11 cellular contexts compared by ENCODE assay signal in the genomic region with DNA sequence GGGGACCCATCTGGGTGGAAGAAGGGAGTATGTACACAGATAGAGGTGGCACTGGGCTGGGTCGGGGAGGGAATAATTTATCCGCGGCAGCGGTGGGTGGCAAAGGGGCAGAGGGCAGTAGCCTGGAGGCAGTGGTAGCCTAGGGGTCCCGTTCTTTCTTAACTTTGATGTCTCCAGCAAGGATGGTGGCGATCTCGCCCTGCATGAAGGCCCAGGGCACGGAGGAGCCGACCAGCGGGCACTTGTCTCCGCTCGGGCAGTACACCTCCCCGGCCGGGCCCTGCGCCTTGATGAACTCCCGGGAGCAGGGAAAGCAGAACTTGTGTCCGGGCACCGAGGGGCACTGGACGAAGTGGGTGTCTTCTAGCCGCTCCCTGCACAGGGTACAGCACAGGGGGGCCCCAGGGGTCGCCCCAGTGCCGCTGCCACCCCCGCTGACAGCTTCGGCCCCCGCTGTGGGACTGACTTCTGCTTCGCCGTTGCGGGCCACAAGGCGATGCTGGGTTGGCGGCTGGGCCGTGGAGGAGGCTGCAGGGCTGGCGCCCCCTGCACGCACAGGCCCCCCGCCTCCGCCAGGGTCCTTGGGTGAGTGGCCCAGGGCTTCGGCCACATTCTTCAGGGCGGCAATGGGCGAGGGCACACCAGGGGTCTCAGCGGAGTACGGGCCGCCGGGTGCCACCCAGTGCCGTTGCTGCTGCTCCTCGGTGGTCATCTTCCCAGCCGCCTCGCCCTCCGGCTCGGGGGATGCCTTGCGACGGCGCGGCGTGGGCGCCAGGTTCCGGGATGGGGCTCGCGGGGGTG. TPM values are rescaled to one million over a fixed set of nuclear protein-coding genes. Genes with fewer than 3 reads are reported as not detected.
DNase-seq lines count a peak whose midpoint lies in the region; ATAC-seq and TF ChIP-seq lines count a peak whose summit lies in the region.
"Had no signal": no experiment of that assay in that cellular context is flagged by ENCODE, and none has a peak within 500 bp of the region (broad histone marks: within the 10 kb centered on the region; RNA-seq: fewer than 3 reads in every experiment).

No MANE protein-coding gene starts in this region.

- H4K20me1 ChIP-seq in OCI-LY7 (ENCODE audit: insufficient read depth, low read length), result no peaks in the 10 kb centered on the region

- H3K9ac ChIP-seq in endodermal cell (ENCODE audit: extremely low read depth, low read length, poor library complexity, severe bottlenecking), result no peak overlapping the region
- no peak overlapping the region for H3K9ac ChIP-seq in parathyroid adenoma

- H3K9me3 ChIP-seq in OCI-LY7 (ENCODE audit: low read length) (no peaks in the 10 kb centered on the region), endodermal cell (ENCODE audit: control insufficient read depth, low read length) (no peaks in the 10 kb centered on the region), parathyroid adenoma (ENCODE audit: control insufficient read depth, low read length) (no peaks in the 10 kb centered on the region)

- no TSS peak for BruUV-seq in OCI-LY7 (replicated peaks; lab: Mats Ljungman, UMichigan)

- no peaks in the 10 kb centered on the region for H3K9me3 Mint-ChIP-seq in endodermal cell

- peaks cover 18% of the 10 kb centered on the region; the same call in 1 of the 2 replicates for H3K79me2 ChIP-seq in OCI-LY7 (ENCODE audit: insufficient read depth, low read depth, low read length)
- peaks cover 2% of the 10 kb centered on the region for H3K79me2 ChIP-seq in parathyroid adenoma

- H3K27me3 Mint-ChIP-seq in endodermal cell (ENCODE audit: insufficient read depth), result no peaks in the 10 kb centered on the region

- no peak overlapping the region for H3K27ac Mint-ChIP-seq in endodermal cell

- no peaks in the 10 kb centered on the region for H3K9me2 ChIP-seq in OCI-LY7 (ENCODE audit: insufficient read depth, low read length)

- no peak overlapping the region for H2AFZ ChIP-seq in OCI-LY7 (ENCODE audit: low read length)
- no peak overlapping the region for H2AFZ ChIP-seq in parathyroid adenoma

- H3K4me1 ChIP-seq in OCI-LY7 (ENCODE audit: insufficient read depth, low read length, poor library complexity, severe bottlenecking), result peaks cover 44% of the 10 kb centered on the region
- H3K4me1 ChIP-seq in endodermal cell (ENCODE audit: control insufficient read depth, insufficient read depth, low read length), result peaks cover 6% of the 10 kb centered on the region
- peaks cover 9% of the 10 kb centered on the region for H3K4me1 ChIP-seq in parathyroid adenoma

- no peak for TF ChIP-seq CTCF in OCI-LY7 (conservative IDR thresholded peaks at IDR 0.05; ENCODE audit: low read length)
- no peak for TF ChIP-seq CTCF in endodermal cell (conservative IDR thresholded peaks at IDR 0.05)
- no peak for TF ChIP-seq CTCF in parathyroid adenoma (IDR thresholded peaks at IDR 0.05)

- intact Hi-C loops in OCI-LY7 (cut with micrococcal nuclease; ENCODE audit: unreplicated experiment), result loop anchor here (1.0 to 10.0 kb wide), 3 partner anchors 21 to 179 kb away; a partner anchor contains a TSS

- H3K27ac ChIP-seq in OCI-LY7 (ENCODE audit: low read depth, low read length, poor library complexity, severe bottlenecking), result no peak overlapping the region
- no peak overlapping the region for H3K27ac ChIP-seq in endodermal cell (ENCODE audit: low read depth, low read length)
- no peak overlapping the region for H3K27ac ChIP-seq in parathyroid adenoma

- DNase-seq in COLO668 (lab: John Stamatoyannopoulos, UW; ENCODE audit: unreplicated experiment), result peak; percentile 46
- DNase-seq in OCI-LY7 (ENCODE audit: low spot score), result no peak
- DNase-seq in endodermal cell, result peak; percentile 66
- no peak for DNase-seq in cerebellar cortex (ENCODE audit: low spot score)
- no peak for DNase-seq in HuH-7 (ENCODE audit: low spot score)
- no peak for DNase-seq in SIG-M5 treated with dmso at 0.1 percent for 504 hours (lab: John Stamatoyannopoulos, UW; ENCODE audit: unreplicated experiment)
- DNase-seq: NCI-H1417 treated with DMSO at 0.1 percent for 48 hours had no signal

- H3K4me3 ChIP-seq in OCI-LY7 (ENCODE audit: low read depth, low read length, poor library complexity, severe bottlenecking), result peak overlapping the region; percentile 53
- H3K4me3 ChIP-seq in endodermal cell (ENCODE audit: low read length), result peak overlapping the region; percentile 49
- H3K4me3 ChIP-seq in parathyroid adenoma (ENCODE audit: low read depth, low read length), result no peak overlapping the region

- peaks cover 30% of the 10 kb centered on the region for H3K4me1 Mint-ChIP-seq in endodermal cell

- no peak for ATAC-seq in HG02981 (IDR thresholded peaks at IDR 0.05; ENCODE audit: unreplicated experiment)

- H3K36me3 Mint-ChIP-seq in endodermal cell (ENCODE audit: low read depth), result no peaks in the 10 kb centered on the region

- POLR2A ChIA-PET in OCI-LY7 (lab: Charles Lee), result no interaction called here

- no peaks in the 10 kb centered on the region for H3K27me3 ChIP-seq in endodermal cell (ENCODE audit: control insufficient read depth, insufficient read depth, low read length, poor library complexity, severe bottlenecking)
- no peaks in the 10 kb centered on the region for H3K27me3 ChIP-seq in parathyroid adenoma (ENCODE audit: control insufficient read depth, insufficient read depth, low read length)

- 94 to 95% methylated on average over 39 to 57 of the region's 57 CpGs for WGBS in endodermal cell (ENCODE audit: insufficient coverage in 1 of 2, insufficient read length in 1 of 2), 2 experiments

- H3K36me3 ChIP-seq in OCI-LY7 (ENCODE audit: insufficient read depth, low read length), result peaks cover 13% of the 10 kb centered on the region; the same call in 1 of the 2 replicates
- H3K36me3 ChIP-seq in endodermal cell (ENCODE audit: control insufficient read depth, insufficient read depth, low read length), result peaks cover 3% of the 10 kb centered on the region
- H3K36me3 ChIP-seq in parathyroid adenoma (ENCODE audit: control insufficient read depth, insufficient read depth, low read length), result no peaks in the 10 kb centered on the region

- peak overlapping the region; percentile 63 for H3K4me3 Mint-ChIP-seq in endodermal cell

- peak overlapping the region; percentile 95 for H3K4me2 ChIP-seq in OCI-LY7 (ENCODE audit: low read length)
- peak overlapping the region; percentile 80 for H3K4me2 ChIP-seq in parathyroid adenoma (ENCODE audit: low read length)

- CTCF ChIA-PET in OCI-LY7 (lab: Charles Lee; ENCODE audit: unreplicated experiment), result interaction anchor here (1.1 kb wide), 1 partner anchor 67 kb away, joined by 3 read pairs; no protein-coding TSS in a partner anchor

RNA-seq across cellular contexts. Expression of a gene that starts 1.9 kb away (rescaled TPM):
- total RNA-seq in OCI-LY7 (2014; rRNA removed; shearing (Covaris generic)), result 47.4 and 53.5 TPM in 2 replicates
- total RNA-seq in OCI-LY7 (2022) (25.4 and 30.9 TPM in 2 replicates), endodermal cell (10 to 100 TPM; 23.8 to 30.3 TPM)
- polyA plus RNA-seq in endodermal cell (2013, experiment 1 of 2), result 18.0 TPM
- 18.3 TPM for polyA plus RNA-seq in endodermal cell (2013, experiment 2 of 2)

RNA-seq across cellular contexts. Expression of a gene that starts 18.3 kb away (rescaled TPM):
- 5.2 and 5.3 TPM in 2 replicates for total RNA-seq in OCI-LY7 (2014; rRNA removed; shearing (Covaris generic))
- total RNA-seq in OCI-LY7 (2022), result 15.6 and 16.1 TPM in 2 replicates
- total RNA-seq in endodermal cell, result 10 to 100 TPM; 13.6 to 19.9 TPM
- 9.8 TPM for polyA plus RNA-seq in endodermal cell (2013, experiment 1 of 2)
- 8.9 TPM for polyA plus RNA-seq in endodermal cell (2013, experiment 2 of 2)

RNA-seq across cellular contexts. Expression of a gene that starts 20.0 kb away (rescaled TPM):
- not detected in 2 replicates for total RNA-seq in OCI-LY7 (2014; rRNA removed; shearing (Covaris generic))
- total RNA-seq in OCI-LY7 (2022), result 0.57 TPM in 1 of 2 replicates, not detected in the other
- total RNA-seq in endodermal cell, result 10 to 100 TPM; 54.2 to 58.1 TPM
- polyA plus RNA-seq in endodermal cell (2013, experiment 1 of 2), result 8.4 TPM
- 8.1 TPM for polyA plus RNA-seq in endodermal cell (2013, experiment 2 of 2)
- total RNA-seq: esophagus mucosa, mononuclear cell had no signal

RNA-seq across cellular contexts. Expression of a gene that starts 21.1 kb away (rescaled TPM):
- total RNA-seq in OCI-LY7 (2014; rRNA removed; shearing (Covaris generic)), result 84.4 and 116 TPM in 2 replicates
- total RNA-seq in OCI-LY7 (2022) (118 and 133 TPM in 2 replicates), endodermal cell (100 to 1,000 TPM; 104 to 119 TPM)
- 68.8 TPM for polyA plus RNA-seq in endodermal cell (2013, experiment 1 of 2)
- 64.9 TPM for polyA plus RNA-seq in endodermal cell (2013, experiment 2 of 2)

RNA-seq across cellular contexts. Expression of a gene that starts 30.5 kb away (rescaled TPM):
- total RNA-seq in OCI-LY7 (2014; rRNA removed; shearing (Covaris generic)), result not detected in 2 replicates
- total RNA-seq in OCI-LY7 (2022) (not detected in 2 replicates), endodermal cell (not detected)
- polyA plus RNA-seq in endodermal cell (2013, experiment 1 of 2), result not detected
- not detected for polyA plus RNA-seq in endodermal cell (2013, experiment 2 of 2)
- total RNA-seq: esophagus mucosa, mononuclear cell had no signal

Comparison
In these comparisons a context has a peak if more than half of its experiments do, and no peak if none do; other contexts are left out.
1. DNase-seq: peak in COLO668 (single experiment) and endodermal cell (single experiment); none in OCI-LY7 (single experiment), cerebellar cortex (single experiment), HuH-7 (single experiment) and SIG-M5 treated with dmso at 0.1 percent for 504 hours (single experiment).
2. RNA of a gene that starts 20.0 kb away (total RNA-seq): 54.2 to 58.1 TPM in endodermal cell; 0.57 TPM in OCI-LY7; every median in the first group is over 10 times any median in the second.